In genomic region chr20:6122111-6122872, GRCh38 we compare ENCODE assay signal across 7 cellular contexts. TPM values are rescaled to one million over a fixed set of nuclear protein-coding genes. Genes with fewer than 3 reads are reported as not detected.
DNase-seq lines count a peak whose midpoint lies in the region; ATAC-seq and TF ChIP-seq lines count a peak whose summit lies in the region.

No MANE protein-coding gene starts in this region.

- peaks cover 35% of the 10 kb centered on the region for H3K27me3 Mint-ChIP-seq in activated naive CD8-positive, alpha-beta T cell treated with anti-CD3 and anti-CD28 coated beads, Interleukin-2, amount 50 U/mL, for 24 hours
- peaks cover 57% of the 10 kb centered on the region for H3K27me3 Mint-ChIP-seq in stimulated activated memory B cell treated with anti-CD40 and anti-IgM and Interleukin-4, amounts not matched to agents 10 μg/mL and 1 μg/mL and 100 μg/mL, for 72 hours

- H3K36me3 Mint-ChIP-seq in activated naive CD8-positive, alpha-beta T cell treated with anti-CD3 and anti-CD28 coated beads, Interleukin-2, amount 50 U/mL, for 24 hours (ENCODE audit: low read depth): no peaks in the 10 kb centered on the region
- H3K36me3 Mint-ChIP-seq in stimulated activated memory B cell treated with anti-CD40 and anti-IgM and Interleukin-4, amounts not matched to agents 10 μg/mL and 1 μg/mL and 100 μg/mL, for 72 hours: no peaks in the 10 kb centered on the region

- no peaks in the 10 kb centered on the region for H3K9me3 ChIP-seq in iPS-18c (ENCODE audit: control insufficient read depth, insufficient read depth, low read length)

- peak; percentile 39 for ATAC-seq in GM18505 (IDR thresholded peaks at IDR 0.05; ENCODE audit: unreplicated experiment)
- no peak for ATAC-seq in activated naive CD8-positive, alpha-beta T cell treated with anti-CD3 and anti-CD28 coated beads, Interleukin-2, amount 50 U/mL, for 24 hours
- no peak for ATAC-seq in stimulated activated memory B cell treated with anti-CD40 and anti-IgM and Interleukin-4, amounts not matched to agents 10 μg/mL and 1 μg/mL and 100 μg/mL, for 72 hours

- H3K9me3 Mint-ChIP-seq in activated naive CD8-positive, alpha-beta T cell treated with anti-CD3 and anti-CD28 coated beads, Interleukin-2, amount 50 U/mL, for 24 hours: no peaks in the 10 kb centered on the region
- H3K9me3 Mint-ChIP-seq in stimulated activated memory B cell treated with anti-CD40 and anti-IgM and Interleukin-4, amounts not matched to agents 10 μg/mL and 1 μg/mL and 100 μg/mL, for 72 hours: no peaks in the 10 kb centered on the region

- H3K4me1 Mint-ChIP-seq in activated naive CD8-positive, alpha-beta T cell treated with anti-CD3 and anti-CD28 coated beads, Interleukin-2, amount 50 U/mL, for 24 hours: peaks cover 3% of the 10 kb centered on the region
- H3K4me1 Mint-ChIP-seq in stimulated activated memory B cell treated with anti-CD40 and anti-IgM and Interleukin-4, amounts not matched to agents 10 μg/mL and 1 μg/mL and 100 μg/mL, for 72 hours: peaks cover 6% of the 10 kb centered on the region

- peak overlapping the region; percentile 16 for H3K4me3 Mint-ChIP-seq in activated naive CD8-positive, alpha-beta T cell treated with anti-CD3 and anti-CD28 coated beads, Interleukin-2, amount 50 U/mL, for 24 hours
- H3K4me3 Mint-ChIP-seq in stimulated activated memory B cell treated with anti-CD40 and anti-IgM and Interleukin-4, amounts not matched to agents 10 μg/mL and 1 μg/mL and 100 μg/mL, for 72 hours: peak overlapping the region; percentile 2

- DNase-seq in HT1080 (ENCODE audit: low read depth): peak; percentile 15
- no peak for DNase-seq in activated naive CD8-positive, alpha-beta T cell treated with anti-CD3 and anti-CD28 coated beads, Interleukin-2, amount 50 U/mL, for 24 hours
- no peak for DNase-seq in NCI-H2107 treated with DMSO at 0.1 percent for 48 hours (lab: John Stamatoyannopoulos, UW; ENCODE audit: unreplicated experiment)
- DNase-seq in activated effector memory CD4-positive, alpha-beta T cell treated with Interleukin-2 at 50 U/mL for 16 hours: no peak

- H3K27ac Mint-ChIP-seq in activated naive CD8-positive, alpha-beta T cell treated with anti-CD3 and anti-CD28 coated beads, Interleukin-2, amount 50 U/mL, for 24 hours: no peak overlapping the region
- no peak overlapping the region for H3K27ac Mint-ChIP-seq in stimulated activated memory B cell treated with anti-CD40 and anti-IgM and Interleukin-4, amounts not matched to agents 10 μg/mL and 1 μg/mL and 100 μg/mL, for 72 hours

- H3K4me3 ChIP-seq in iPS-18c (ENCODE audit: insufficient read depth, low read depth, low read length): peak overlapping the region; percentile 61

- no peak for TF ChIP-seq POLR2A in GM18505 (IDR thresholded peaks at IDR 0.05; ENCODE audit: borderline replicate concordance, extremely low read depth, insufficient read depth, insufficient read length)

RNA-seq across cellular contexts. Expression of gene FERMT1, which starts 0.5 kb away (rescaled TPM):
- total RNA-seq in HT1080 (2014; rRNA removed; shearing (Covaris generic)): 17.0 and 22.4 TPM in 2 replicates
- 17.8 and 20.8 TPM in 2 replicates for polyA plus RNA-seq in HT1080 (2015; cell fraction: cytosol; rRNA removed)
- polyA plus RNA-seq in HT1080 (2015; cell fraction: nucleus; rRNA removed): 15.3 and 15.7 TPM in 2 replicates
